Comparison of ENCODE assay signal across 32 cellular contexts in genomic region chrX:16702700-16703599, GRCh38. TPM values are rescaled to one million over a fixed set of nuclear protein-coding genes. Genes with fewer than 3 reads are reported as not detected.
"Had no signal": no experiment of that assay in that cellular context is flagged by ENCODE, and none has a peak within 500 bp of the region (broad histone marks: within the 10 kb centered on the region; RNA-seq: fewer than 3 reads in every experiment).

No MANE protein-coding gene starts in this region.

- H3K27ac ChIP-seq: SJCRH30 had no signal

- H3K27ac Mint-ChIP-seq: activated CD8-positive, alpha-beta T cell treated with anti-CD3 and anti-CD28 coated beads, Interleukin-2, amount 10 ng/mL, durations not matched to agents 7 days and 5 days; activated naive CD4-positive, alpha-beta T cell treated with anti-CD3 and anti-CD28 coated beads for 36 hours; activated naive CD8-positive, alpha-beta T cell; activated T-cell treated with anti-CD3 and anti-CD28 coated beads, Interleukin-2, amount 50 U/mL, for 24 hours; brain; T-helper 1 cell treated with Interleukin-12 subunit alpha and Interleukin-12 subunit beta and Interleukin-4 antibody, amounts not matched to agents 30 μg/mL and 1 μg/mL, for 36 hours; WTC11 had no signal

- H3K36me3 Mint-ChIP-seq: activated naive CD8-positive, alpha-beta T cell had no signal

- H3K9me3 ChIP-seq: SJCRH30, SK-N-SH had no signal

- H3K4me3 Mint-ChIP-seq: activated CD8-positive, alpha-beta T cell treated with anti-CD3 and anti-CD28 coated beads, Interleukin-2, amount 10 ng/mL, durations not matched to agents 7 days and 5 days; activated naive CD4-positive, alpha-beta T cell treated with anti-CD3 and anti-CD28 coated beads for 36 hours; activated naive CD8-positive, alpha-beta T cell; activated T-cell treated with anti-CD3 and anti-CD28 coated beads, Interleukin-2, amount 50 U/mL, for 24 hours; brain; central memory CD8-positive, alpha-beta T cell; T-helper 1 cell treated with Interleukin-12 subunit alpha and Interleukin-12 subunit beta and Interleukin-4 antibody, amounts not matched to agents 30 μg/mL and 1 μg/mL, for 36 hours; WTC11 had no signal

- H3K27me3 ChIP-seq: SJCRH30 had no signal

- H3K4me1 Mint-ChIP-seq: brain; central memory CD8-positive, alpha-beta T cell; WTC11 had no signal

- H3K4me1 ChIP-seq: SJCRH30 had no signal

- H3K9ac ChIP-seq: SK-N-SH had no signal

- H3K4me2 ChIP-seq: SK-N-SH had no signal

- ATAC-seq: activated CD8-positive, alpha-beta T cell treated with anti-CD3 and anti-CD28 coated beads, Interleukin-2, amount 10 ng/mL, durations not matched to agents 7 days and 5 days; Panc1; Right ventricle myocardium inferior; WTC11 had no signal

- H3K27me3 Mint-ChIP-seq: activated naive CD8-positive, alpha-beta T cell; brain; central memory CD8-positive, alpha-beta T cell had no signal

- H3K4me3 ChIP-seq: SJCRH30 had no signal

- H3K9me2 ChIP-seq: SK-N-SH had no signal

- H3K9me3 Mint-ChIP-seq: activated naive CD4-positive, alpha-beta T cell treated with anti-CD3 and anti-CD28 coated beads for 36 hours; activated T-cell treated with anti-CD3 and anti-CD28 coated beads, Interleukin-2, amount 50 U/mL, for 24 hours; brain; central memory CD8-positive, alpha-beta T cell; T-helper 1 cell treated with Interleukin-12 subunit alpha and Interleukin-12 subunit beta and Interleukin-4 antibody, amounts not matched to agents 30 μg/mL and 1 μg/mL, for 36 hours; WTC11 had no signal

- DNase-seq: activated CD4-positive, alpha-beta T cell treated with anti-CD3 and anti-CD28 coated beads for 48 hours; activated CD4-positive, alpha-beta T cell treated with anti-CD3 and anti-CD28 coated beads, Interleukin-2, amount 50 U/mL, for 4 hours; activated CD4-positive, CD25-positive, alpha-beta regulatory T cell treated with anti-CD3 and anti-CD28 coated beads, Interleukin-2, amount 50 U/mL, for 72 hours; activated CD8-positive, alpha-beta memory T cell treated with anti-CD3 and anti-CD28 coated beads, Interleukin-2, amount 50 U/mL, for 48 hours; activated CD8-positive, alpha-beta T cell treated with anti-CD3 and anti-CD28 coated beads, Interleukin-2, amount 10 ng/mL, durations not matched to agents 7 days and 5 days; activated gamma-delta T cell; activated naive CD4-positive, alpha-beta T cell treated with anti-CD3 and anti-CD28 coated beads for 36 hours; activated T-cell treated with anti-CD3 and anti-CD28 coated beads, Interleukin-2, amount 50 U/mL, for 24 hours; amygdala; KBM-7; NCI-H1048; NCI-H1417 treated with DMSO at 0.1 percent for 48 hours; NCI-H1694; NCI-H2029 treated with DMSO at 0.1 percent for 48 hours; NCI-H345; NCI-H510A; NCI-H526 treated with DMSO at 0.1 percent for 48 hours; NCI-H82; OCI-M1; RPMI8226; SJCRH30; SK-N-SH had no signal

RNA-seq across cellular contexts. Expression of gene S100G, which starts 53.0 kb away (rescaled TPM):
- total RNA-seq: activated CD8-positive, alpha-beta T cell treated with anti-CD3 and anti-CD28 coated beads, Interleukin-2, amount 10 ng/mL, durations not matched to agents 7 days and 5 days; activated naive CD4-positive, alpha-beta T cell treated with anti-CD3 and anti-CD28 coated beads for 36 hours; astrocyte; LHCN-M2; M059J; Right ventricle myocardium inferior; SJCRH30; WTC11 had no signal
- polyA plus RNA-seq: SK-N-SH had no signal
